In the genomic region with DNA sequence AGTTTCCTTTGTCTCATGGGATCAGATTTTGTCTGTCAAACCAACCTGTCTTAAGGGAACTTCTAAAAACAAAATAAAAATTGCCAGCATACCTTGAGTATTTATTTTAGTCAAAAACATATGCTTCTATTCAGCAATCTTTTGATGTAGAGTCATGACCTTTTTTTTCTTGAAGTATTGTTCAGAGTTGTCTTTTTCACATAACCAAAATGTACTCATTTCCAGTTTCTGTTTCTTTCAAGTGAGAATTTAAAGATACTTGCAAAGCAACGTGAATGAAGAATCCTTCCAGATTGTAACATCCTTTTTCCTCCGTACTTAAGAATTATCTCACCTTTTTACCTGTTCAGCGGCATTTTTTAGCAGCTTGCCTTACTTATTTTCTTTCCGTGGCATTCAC, we compare ENCODE assay signal across 22 cellular contexts.
"Had no signal": no experiment of that assay in that cellular context is flagged by ENCODE, and none has a peak within 500 bp of the region (broad histone marks: within the 10 kb centered on the region; RNA-seq: fewer than 3 reads in every experiment).

No MANE protein-coding gene starts in this region.

- H3K36me3 ChIP-seq: esophagus muscularis mucosa, gastroesophageal sphincter, heart right ventricle, ovary, suprapubic skin, transverse colon, vagina had no signal

- H3K4me1 ChIP-seq: psoas muscle, vagina had no signal

- H3K4me3 Mint-ChIP-seq: activated CD8-positive, alpha-beta memory T cell treated with anti-CD3 and anti-CD28 coated beads, Interleukin-2, amount 10 ng/mL, durations not matched to agents 7 days and 5 days; memory B cell; naive B cell; T-helper 1 cell treated with Interleukin-12 subunit alpha and Interleukin-12 subunit beta and Interleukin-4 antibody, amounts not matched to agents 30 μg/mL and 1 μg/mL, for 36 hours had no signal

- H3K4me3 ChIP-seq: esophagus muscularis mucosa, gastroesophageal sphincter, heart right ventricle, mucosa of descending colon, ovary, psoas muscle, suprapubic skin, transverse colon, vagina had no signal

- H3K9me3 ChIP-seq: ovary, vagina had no signal

- H3K27me3 ChIP-seq: esophagus muscularis mucosa, gastroesophageal sphincter, heart right ventricle, ovary, suprapubic skin, transverse colon, vagina had no signal

- H3K27me3 Mint-ChIP-seq: activated CD8-positive, alpha-beta memory T cell treated with anti-CD3 and anti-CD28 coated beads, Interleukin-2, amount 10 ng/mL, durations not matched to agents 7 days and 5 days; memory B cell; naive B cell had no signal

- DNase-seq: activated CD4-positive, alpha-beta T cell treated with anti-CD3 and anti-CD28 coated beads, Interleukin-2, amount 50 U/mL, for 4 hours; activated CD8-positive, alpha-beta memory T cell treated with anti-CD3 and anti-CD28 coated beads, Interleukin-2, amount 10 ng/mL, durations not matched to agents 7 days and 5 days; activated gamma-delta T cell treated with Interleukin-2 at 50 U/mL for 16 hours; amniotic stem cell; effector CD4-positive, alpha-beta T cell; heart right ventricle; mucosa of descending colon; naive B cell; ovary; psoas muscle; right cardiac atrium; stimulated activated CD4-positive, alpha-beta T cell treated with anti-CD3 and anti-CD28 coated beads, Interleukin-2, amount 100 ng/mL, for 24 hours; stimulated activated naive CD4-positive, alpha-beta T cell treated with Interleukin-2 at 50 U/mL for 16 hours; transverse colon had no signal

- H3K27ac Mint-ChIP-seq: activated CD8-positive, alpha-beta memory T cell treated with anti-CD3 and anti-CD28 coated beads, Interleukin-2, amount 10 ng/mL, durations not matched to agents 7 days and 5 days; memory B cell; naive B cell; T-helper 1 cell treated with Interleukin-12 subunit alpha and Interleukin-12 subunit beta and Interleukin-4 antibody, amounts not matched to agents 30 μg/mL and 1 μg/mL, for 36 hours had no signal

- H3K27ac ChIP-seq: esophagus muscularis mucosa, gastroesophageal sphincter, heart right ventricle, ovary, psoas muscle, suprapubic skin, transverse colon, vagina had no signal

- FAIRE-seq: endothelial cell of umbilical vein had no signal

- ATAC-seq: activated CD4-positive, CD25-positive, alpha-beta regulatory T cell treated with anti-CD3 and anti-CD28 coated beads, Interleukin-2, amount 50 U/mL, for 24 hours; activated CD8-positive, alpha-beta memory T cell treated with anti-CD3 and anti-CD28 coated beads, Interleukin-2, amount 10 ng/mL, durations not matched to agents 7 days and 5 days; gastroesophageal sphincter; heart right ventricle; mucosa of descending colon; psoas muscle; right cardiac atrium had no signal

- H3K36me3 Mint-ChIP-seq: activated CD8-positive, alpha-beta memory T cell treated with anti-CD3 and anti-CD28 coated beads, Interleukin-2, amount 10 ng/mL, durations not matched to agents 7 days and 5 days; memory B cell; naive B cell had no signal

- H3K4me1 Mint-ChIP-seq: activated CD8-positive, alpha-beta memory T cell treated with anti-CD3 and anti-CD28 coated beads, Interleukin-2, amount 10 ng/mL, durations not matched to agents 7 days and 5 days; memory B cell had no signal
